In the genomic region with DNA sequence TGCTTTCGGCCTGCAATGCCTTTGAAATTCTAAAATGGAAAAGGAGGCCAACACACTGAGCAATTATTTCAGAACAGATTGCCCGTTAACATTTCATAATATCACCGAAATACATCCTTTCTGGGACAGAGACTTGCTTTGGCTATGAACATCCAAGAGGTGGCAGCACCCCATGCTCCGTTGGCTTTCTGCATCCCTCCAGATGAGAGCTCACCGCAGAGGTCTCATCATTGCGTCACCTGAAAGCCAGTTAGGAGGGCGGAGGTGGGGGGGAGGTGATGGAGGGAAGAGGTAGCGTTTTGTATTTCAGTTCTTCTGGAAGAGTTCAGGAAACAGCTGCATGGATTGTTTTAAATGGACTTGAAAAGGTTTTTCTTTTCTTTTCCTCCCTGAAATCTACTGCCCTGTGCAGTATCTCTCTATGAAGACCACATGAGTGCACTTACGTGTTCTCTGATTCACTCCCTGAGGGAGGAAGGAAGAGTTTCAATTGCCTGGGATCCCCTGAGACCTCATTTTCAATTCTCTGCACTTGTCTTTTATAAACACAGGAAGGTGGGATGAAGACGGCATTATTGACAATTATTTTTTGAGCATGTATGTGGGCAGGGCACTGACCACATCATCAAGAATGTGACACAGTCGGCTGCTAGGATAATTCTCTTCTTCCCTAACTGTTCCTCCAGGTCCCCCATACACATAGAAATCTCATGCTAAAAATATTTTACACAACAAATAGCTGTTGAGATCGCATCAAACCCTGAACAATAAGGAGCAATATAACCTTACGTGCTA, we compare ENCODE assay signal across 8 cellular contexts.
DNase-seq lines count a peak whose midpoint lies in the region; ATAC-seq lines count a peak whose summit lies in the region.

No MANE protein-coding gene starts in this region.

- no peaks in the 10 kb centered on the region for H3K9me3 Mint-ChIP-seq in activated CD4-positive, alpha-beta memory T cell treated with anti-CD3 and anti-CD28 coated beads, Interleukin-2, amount 10 ng/mL, durations not matched to agents 7 days and 5 days
- no peaks in the 10 kb centered on the region for H3K9me3 Mint-ChIP-seq in memory B cell

- no peak overlapping the region for H3K27ac Mint-ChIP-seq in activated CD4-positive, alpha-beta memory T cell treated with anti-CD3 and anti-CD28 coated beads, Interleukin-2, amount 10 ng/mL, durations not matched to agents 7 days and 5 days
- H3K27ac Mint-ChIP-seq in memory B cell: no peak overlapping the region

- no peak overlapping the region for H3K4me3 ChIP-seq in effector memory CD4-positive, alpha-beta T cell (ENCODE audit: insufficient read depth, low read depth, low read length, poor library complexity, severe bottlenecking)

- H3K36me3 ChIP-seq in effector memory CD4-positive, alpha-beta T cell (ENCODE audit: control insufficient read depth, insufficient read depth, low read length): no peaks in the 10 kb centered on the region

- H3K36me3 Mint-ChIP-seq in activated CD4-positive, alpha-beta memory T cell treated with anti-CD3 and anti-CD28 coated beads, Interleukin-2, amount 10 ng/mL, durations not matched to agents 7 days and 5 days (ENCODE audit: low read depth): no peaks in the 10 kb centered on the region
- H3K36me3 Mint-ChIP-seq in memory B cell: no peaks in the 10 kb centered on the region

- no peak overlapping the region for H3K4me3 Mint-ChIP-seq in activated CD4-positive, alpha-beta memory T cell treated with anti-CD3 and anti-CD28 coated beads, Interleukin-2, amount 10 ng/mL, durations not matched to agents 7 days and 5 days
- no peak overlapping the region for H3K4me3 Mint-ChIP-seq in memory B cell

- no peaks in the 10 kb centered on the region for H3K4me1 ChIP-seq in effector memory CD4-positive, alpha-beta T cell (ENCODE audit: control insufficient read depth, insufficient read depth, low read length, poor library complexity, severe bottlenecking)

- POLR2A ChIA-PET in activated CD4-positive, alpha-beta memory T cell treated with anti-CD3 and anti-CD28 coated beads, Interleukin-2, amount 10 ng/mL, durations not matched to agents 7 days and 5 days (lab: Charles Lee): no interaction called here

- H3K9me3 ChIP-seq in effector memory CD4-positive, alpha-beta T cell (ENCODE audit: control insufficient read depth, low read length): no peaks in the 10 kb centered on the region

- H3K27me3 ChIP-seq in effector memory CD4-positive, alpha-beta T cell (replicated peaks; ENCODE audit: control insufficient read depth, insufficient read depth, low read length, poor library complexity, severe bottlenecking): no peaks in the 10 kb centered on the region

- H3K27me3 Mint-ChIP-seq in activated CD4-positive, alpha-beta memory T cell treated with anti-CD3 and anti-CD28 coated beads, Interleukin-2, amount 10 ng/mL, durations not matched to agents 7 days and 5 days: peaks cover 1% of the 10 kb centered on the region
- peaks cover 4% of the 10 kb centered on the region for H3K27me3 Mint-ChIP-seq in memory B cell

- DNase-seq in D341Med (ENCODE audit: low spot score) (peak; percentile 86), HK-2 (ENCODE audit: unreplicated experiment) (peak; percentile 89), NCI-H774 (lab: John Stamatoyannopoulos, UW) (peak; percentile 34), memory B cell (ENCODE audit: low spot score in 2 of 2) (peak; percentile 22 to 38)
- peak; percentile 60 for DNase-seq in activated CD4-positive, alpha-beta memory T cell treated with anti-CD3 and anti-CD28 coated beads, Interleukin-2, amount 10 ng/mL, durations not matched to agents 7 days and 5 days
- DNase-seq in effector memory CD4-positive, alpha-beta T cell: peak; percentile 4 to 18 (median 17)
- DNase-seq in stimulated activated CD8-positive, alpha-beta memory T cell treated with anti-CD3 and anti-CD28 coated beads, Interleukin-4, amount 100 ng/mL, for 24 hours (ENCODE audit: low read depth): peak; percentile 58

- CTCF ChIA-PET in activated CD4-positive, alpha-beta memory T cell treated with anti-CD3 and anti-CD28 coated beads, Interleukin-2, amount 10 ng/mL, durations not matched to agents 7 days and 5 days (lab: Charles Lee): interaction anchor here (0.7 to 2.4 kb wide), 9 partner anchors 8 to 401 kb away, joined by 3 to 8 read pairs (median 4); no protein-coding TSS in a partner anchor

- ATAC-seq in GM21367 (IDR thresholded peaks at IDR 0.05; ENCODE audit: unreplicated experiment) (peak; percentile 100), memory B cell (ENCODE audit: low read depth) (peak; percentile 93)

- H3K27ac ChIP-seq in effector memory CD4-positive, alpha-beta T cell (ENCODE audit: insufficient read depth, low read length, poor library complexity, severe bottlenecking): no peak overlapping the region

- peaks cover 4% of the 10 kb centered on the region for H3K4me1 Mint-ChIP-seq in activated CD4-positive, alpha-beta memory T cell treated with anti-CD3 and anti-CD28 coated beads, Interleukin-2, amount 10 ng/mL, durations not matched to agents 7 days and 5 days
- no peaks in the 10 kb centered on the region for H3K4me1 Mint-ChIP-seq in memory B cell

Comparison
In these comparisons a context has a peak if more than half of its experiments do, and no peak if none do; other contexts are left out.
1. DNase-seq: peak in every context shown above with its lines; median percentile 89 in HK-2; 86 in D341Med; 60 in activated CD4-positive, alpha-beta memory T cell treated with anti-CD3 and anti-CD28 coated beads, Interleukin-2, amount 10 ng/mL, durations not matched to agents 7 days and 5 days; 58 in stimulated activated CD8-positive, alpha-beta memory T cell treated with anti-CD3 and anti-CD28 coated beads, Interleukin-4, amount 100 ng/mL, for 24 hours; 34 in NCI-H774; 30 in memory B cell; 17 in effector memory CD4-positive, alpha-beta T cell.